In the genomic region with DNA sequence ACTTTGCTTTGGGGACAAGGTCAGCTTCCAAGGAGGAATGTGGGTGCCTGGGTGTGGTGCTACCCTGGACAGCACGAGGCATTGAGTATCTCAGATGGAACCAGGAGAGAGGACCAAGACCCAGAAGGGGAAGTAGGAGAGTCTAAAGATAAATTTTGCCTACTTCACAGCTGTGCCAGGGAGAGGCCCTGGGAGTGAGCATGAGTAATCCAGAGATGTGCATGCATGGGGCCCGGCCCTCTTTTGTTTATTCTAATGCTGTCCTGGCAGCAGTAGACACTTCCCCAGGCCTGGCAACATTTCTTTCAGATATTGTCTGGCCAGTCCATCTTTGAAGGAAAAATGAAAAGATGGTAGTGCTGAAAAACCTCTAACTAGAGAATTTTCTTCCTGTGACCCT, we compare ENCODE assay signal across 12 cellular contexts. TPM values are rescaled to one million over a fixed set of nuclear protein-coding genes. Genes with fewer than 3 reads are reported as not detected.
DNase-seq lines count a peak whose midpoint lies in the region; ATAC-seq and TF ChIP-seq lines count a peak whose summit lies in the region.
"Had no signal": no experiment of that assay in that cellular context is flagged by ENCODE, and none has a peak within 500 bp of the region (broad histone marks: within the 10 kb centered on the region; RNA-seq: fewer than 3 reads in every experiment).

No MANE protein-coding gene starts in this region.

- TF ChIP-seq POLR2A in adrenal gland (IDR thresholded peaks at IDR 0.05) = no peak

- H3K27me3 ChIP-seq in adrenal gland = no peaks in the 10 kb centered on the region
- no peaks in the 10 kb centered on the region for H3K27me3 ChIP-seq in tibial artery

- H3K4me1 Mint-ChIP-seq in activated naive CD8-positive, alpha-beta T cell treated with anti-CD3 and anti-CD28 coated beads, Interleukin-2, amount 50 U/mL, for 24 hours = no peaks in the 10 kb centered on the region

- ATAC-seq in activated naive CD8-positive, alpha-beta T cell treated with anti-CD3 and anti-CD28 coated beads, Interleukin-2, amount 50 U/mL, for 24 hours = no peak
- ATAC-seq in HG02973 (IDR thresholded peaks at IDR 0.05; ENCODE audit: unreplicated experiment) = no peak

- 44 to 52% (median 49%) methylated on average over 2 of the region's 2 CpGs for WGBS in adrenal gland, 4 donors

- DNase-seq in DMS53 (lab: John Stamatoyannopoulos, UW) (peak; percentile 13), DMS53 treated with DMSO at 0.1 percent for 48 hours (lab: John Stamatoyannopoulos, UW; ENCODE audit: unreplicated experiment) (no peak), adrenal gland (peak; percentile 25 to 63 (median 47)), hepatic stellate cell (ENCODE audit: low spot score) (peak; percentile 67), tibial artery (peak; percentile 56 to 68), NK-92 (lab: John Stamatoyannopoulos, UW; ENCODE audit: unreplicated experiment) (no peak)
- no peak for DNase-seq in activated naive CD8-positive, alpha-beta T cell treated with anti-CD3 and anti-CD28 coated beads, Interleukin-2, amount 50 U/mL, for 24 hours
- DNase-seq: activated T-cell treated with anti-CD3 and anti-CD28 coated beads for 4 hours had no signal

- H3K4me3 ChIP-seq in adrenal gland = no peak overlapping the region
- H3K4me3 ChIP-seq in tibial artery = no peak overlapping the region
- H3K4me3 ChIP-seq: SK-N-MC had no signal

- intact Hi-C loops in adrenal gland (cut with DNase I) = no loop called here
- intact Hi-C loops in tibial artery (cut with DNase I; ENCODE audit: low total_unique reads) = no loop called here

- H3K4me1 ChIP-seq in adrenal gland (replicated peaks in 1 of 2) (peaks cover 4 to 20% of the 10 kb centered on the region in 2 donors), tibial artery (peaks cover 0 to 18% (median 13%) of the 10 kb centered on the region in 4 donors)

- H3K27me3 Mint-ChIP-seq in activated naive CD8-positive, alpha-beta T cell treated with anti-CD3 and anti-CD28 coated beads, Interleukin-2, amount 50 U/mL, for 24 hours = no peaks in the 10 kb centered on the region

- no peak overlapping the region for H3K4me3 Mint-ChIP-seq in activated naive CD8-positive, alpha-beta T cell treated with anti-CD3 and anti-CD28 coated beads, Interleukin-2, amount 50 U/mL, for 24 hours
- H3K4me3 Mint-ChIP-seq: neural crest cell had no signal

- no peaks in the 10 kb centered on the region for H3K9me3 Mint-ChIP-seq in activated naive CD8-positive, alpha-beta T cell treated with anti-CD3 and anti-CD28 coated beads, Interleukin-2, amount 50 U/mL, for 24 hours
- H3K9me3 Mint-ChIP-seq: neural crest cell had no signal

- no peak overlapping the region for H3K27ac ChIP-seq in adrenal gland
- no peak overlapping the region for H3K27ac ChIP-seq in tibial artery
- H3K27ac ChIP-seq: 22Rv1, SK-N-MC had no signal

- no peaks in the 10 kb centered on the region for H3K36me3 Mint-ChIP-seq in activated naive CD8-positive, alpha-beta T cell treated with anti-CD3 and anti-CD28 coated beads, Interleukin-2, amount 50 U/mL, for 24 hours (ENCODE audit: low read depth)

- no peak for TF ChIP-seq CTCF in adrenal gland (IDR thresholded peaks at IDR 0.05)
- no peak for TF ChIP-seq CTCF in tibial artery (IDR thresholded peaks at IDR 0.05)

- H3K9me3 ChIP-seq in adrenal gland (replicated peaks in 1 of 3) (no peaks in the 10 kb centered on the region), tibial artery (no peaks in the 10 kb centered on the region)

- no peak overlapping the region for H3K27ac Mint-ChIP-seq in activated naive CD8-positive, alpha-beta T cell treated with anti-CD3 and anti-CD28 coated beads, Interleukin-2, amount 50 U/mL, for 24 hours

- H3K36me3 ChIP-seq in adrenal gland (replicated peaks in 1 of 2) (no peaks in the 10 kb centered on the region), tibial artery (no peaks in the 10 kb centered on the region)

RNA-seq across cellular contexts. Expression of gene GNPNAT1, which starts 49.5 kb away (rescaled TPM):
- total RNA-seq in adrenal gland = 10 to 100 TPM in 7 of 8 donors, 1 to 10 TPM in 1; 4.6 to 22.4 (median 13.0) TPM
- polyA plus RNA-seq in adrenal gland = 10 to 100 TPM in 1 of 3 donors, 1 to 10 TPM in 2; 5.0 to 30.1 (median 5.3) TPM

Comparison
In these comparisons a context has a peak if more than half of its experiments do, and no peak if none do; other contexts are left out.
1. DNase-seq: peak in DMS53 (single experiment), adrenal gland (7 of 7), hepatic stellate cell (single experiment) and tibial artery (2 of 2); none in DMS53 treated with DMSO at 0.1 percent for 48 hours (single experiment), NK-92 (single experiment) and activated naive CD8-positive, alpha-beta T cell treated with anti-CD3 and anti-CD28 coated beads, Interleukin-2, amount 50 U/mL, for 24 hours (single experiment).